In the genomic region with DNA sequence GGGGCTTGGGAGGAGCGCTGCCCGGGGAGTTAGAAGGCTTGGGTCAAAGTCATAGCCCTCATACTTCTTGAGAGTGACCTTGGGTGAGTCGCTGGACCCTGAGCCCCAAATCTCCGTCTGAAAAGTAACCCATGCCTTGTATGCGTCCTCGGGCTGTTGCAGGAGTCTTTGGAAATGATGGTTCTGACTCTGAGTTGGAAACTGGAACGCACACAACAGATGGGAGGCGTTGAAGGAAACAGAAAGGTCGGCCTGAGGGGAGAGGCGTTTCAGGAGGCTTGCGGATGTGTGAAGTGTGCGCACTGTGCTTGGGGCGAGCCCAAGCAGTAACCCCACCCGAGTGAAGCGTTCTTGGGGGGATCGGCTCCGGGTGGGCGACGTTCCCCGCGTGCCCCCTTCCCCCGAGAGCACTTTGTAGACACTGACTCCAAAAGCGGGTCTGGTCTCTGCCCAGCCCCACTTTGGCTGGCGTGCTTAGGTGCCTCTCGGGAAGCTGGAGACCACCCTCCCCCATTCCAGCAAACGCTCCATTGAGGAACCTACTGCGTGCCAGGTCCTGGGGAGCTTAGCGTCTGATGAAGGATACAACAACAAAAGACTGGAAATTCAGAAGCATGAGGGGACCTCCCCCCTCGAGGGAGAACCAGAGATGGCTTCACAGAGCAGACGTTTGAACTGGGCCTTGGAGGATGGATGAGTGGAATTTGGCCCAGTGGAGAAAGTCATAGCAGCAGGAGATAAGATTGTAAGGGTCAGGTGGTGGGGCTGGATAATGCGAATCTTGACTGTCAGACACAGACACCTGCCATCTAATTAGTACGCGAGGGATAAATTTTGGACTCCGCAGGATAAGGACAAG, we compare ENCODE assay signal across 8 cellular contexts. TPM values are rescaled to one million over a fixed set of nuclear protein-coding genes. Genes with fewer than 3 reads are reported as not detected.
DNase-seq lines count a peak whose midpoint lies in the region; ATAC-seq, FAIRE-seq and TF ChIP-seq lines count a peak whose summit lies in the region.

No MANE protein-coding gene starts in this region.

- H3K4me3 ChIP-seq in AG04450 (ENCODE audit: low read depth, low read length) (peak overlapping the region; percentile 83), adipocyte (ENCODE audit: low read length) (peak overlapping the region; percentile 100), iPS-11a (ENCODE audit: low read depth, low read length) (peak overlapping the region; percentile 54), small intestine (ENCODE audit: low read depth in 1 of 2, low read length in 2 of 2) (peak overlapping the region in 1 of 2 donors; percentile 77)

- no peak for FAIRE-seq in small intestine (lab: Jason Lieb, UNC)
- FAIRE-seq in GM12892 (lab: Jason Lieb, UNC), result no peak

- peak overlapping the region; percentile 99 for H3K9ac ChIP-seq in adipocyte (ENCODE audit: low read length)

- H3K27ac ChIP-seq in AG04450 (ENCODE audit: low read depth, low read length) (peak overlapping the region; percentile 67), small intestine (ENCODE audit: low read depth in 1 of 2, low read length in 1 of 2) (peak overlapping the region; percentile 80 to 81)

- in situ Hi-C loops in GM13976 (cut with MboI; ENCODE audit: low sequenced_read_pairs, unreplicated experiment), result loop anchor here (10.0 kb wide), 1 partner anchor 460 kb away; no protein-coding TSS in a partner anchor

- TF ChIP-seq CTCF in AG04450 (IDR thresholded peaks at IDR 0.05; ENCODE audit: low read depth, low read length) (no peak), GM13976 (IDR thresholded peaks at IDR 0.05; ENCODE audit: borderline replicate concordance, control extremely low read depth, extremely low read depth, insufficient read depth, missing control alignments) (no peak)

- POLR2A ChIA-PET in AG04450 (lab: Yijun Ruan, JAX), result no interaction called here

- no peaks in the 10 kb centered on the region; the same call in 1 of the 2 replicates for H3K9me3 ChIP-seq in AG04450 (ENCODE audit: control insufficient read depth, insufficient read depth, low read length)
- no peaks in the 10 kb centered on the region for H3K9me3 ChIP-seq in adipocyte (ENCODE audit: control insufficient read depth, low read length)
- H3K9me3 ChIP-seq in small intestine (ENCODE audit: control insufficient read depth, low read depth), result no peaks in the 10 kb centered on the region

- no peak for ATAC-seq in GM21786 (IDR thresholded peaks at IDR 0.05; ENCODE audit: unreplicated experiment)

- no peak for TF ChIP-seq POLR2A in GM12892 (IDR thresholded peaks at IDR 0.05; ENCODE audit: low read depth, low read length)

- H3K36me3 ChIP-seq in adipocyte (ENCODE audit: control insufficient read depth, insufficient read depth, low read length, severe bottlenecking) (peaks cover 9% of the 10 kb centered on the region), small intestine (ENCODE audit: control insufficient read depth in 2 of 2, insufficient read depth in 2 of 2, low read length in 2 of 2) (no peaks in the 10 kb centered on the region)

- DNase-seq in AG04450 (ENCODE audit: low read depth, low spot score), result no peak
- DNase-seq in HCEC 1CT, result peak; percentile 20
- DNase-seq in adipocyte (ENCODE audit: low read depth), result no peak
- DNase-seq in small intestine, result peak; percentile 52
- no peak for DNase-seq in GM12892 (ENCODE audit: insufficient read length)
- DNase-seq in GM13976 (ENCODE audit: low spot score), result no peak

- H3K27me3 ChIP-seq in AG04450 (ENCODE audit: control insufficient read depth, insufficient read depth, low read length) (no peaks in the 10 kb centered on the region), adipocyte (replicated peaks; ENCODE audit: control insufficient read depth, insufficient read depth, low read length) (no peaks in the 10 kb centered on the region), small intestine (ENCODE audit: control insufficient read depth in 2 of 2, insufficient read depth in 2 of 2, low read length in 2 of 2) (no peaks in the 10 kb centered on the region)

- CTCF ChIA-PET in AG04450 (lab: Charles Lee), result interaction anchor here (0.6 to 3.2 kb wide), 14 partner anchors 9 to 470 kb away, joined by 3 to 19 read pairs (median 4); a partner anchor contains a TSS

- 29 to 45% (median 42%) methylated on average over 32 to 34 of the region's 34 CpGs for WGBS in small intestine, 3 donors

- H3K4me1 ChIP-seq in adipocyte (ENCODE audit: control insufficient read depth, insufficient read depth, low read length) (peaks cover 37% of the 10 kb centered on the region), small intestine (ENCODE audit: control insufficient read depth in 2 of 2, insufficient read depth in 1 of 2, low read depth in 1 of 2, low read length in 1 of 2) (peaks cover 0 to 8% of the 10 kb centered on the region in 2 donors)

RNA-seq across cellular contexts. Expression of a gene that starts 0.9 kb away (rescaled TPM):
- polyA plus RNA-seq in AG04450 (2011; rRNA removed), result 27.7 and 29.9 TPM in 2 replicates
- 87.6 and 89.6 TPM in 2 replicates for polyA minus RNA-seq in AG04450 (2011; rRNA and poly(A)+ RNA removed)
- polyA plus RNA-seq in small intestine, result 10 to 100 TPM in 2 of 3 donors, 1 to 10 TPM in 1; 9.2 to 13.4 (median 13.0) TPM
- polyA plus RNA-seq in GM12892 (2012; ENCODE audit: missing spikeins), result 10.7 TPM

Comparison
In these comparisons a context has a peak if more than half of its experiments do, and no peak if none do; other contexts are left out.
1. DNase-seq: peak in HCEC 1CT (single experiment) and small intestine (single experiment); none in AG04450 (single experiment), adipocyte (single experiment), GM12892 (single experiment) and GM13976 (single experiment).